ENCODE assay signal across 22 cellular contexts in the genomic region with DNA sequence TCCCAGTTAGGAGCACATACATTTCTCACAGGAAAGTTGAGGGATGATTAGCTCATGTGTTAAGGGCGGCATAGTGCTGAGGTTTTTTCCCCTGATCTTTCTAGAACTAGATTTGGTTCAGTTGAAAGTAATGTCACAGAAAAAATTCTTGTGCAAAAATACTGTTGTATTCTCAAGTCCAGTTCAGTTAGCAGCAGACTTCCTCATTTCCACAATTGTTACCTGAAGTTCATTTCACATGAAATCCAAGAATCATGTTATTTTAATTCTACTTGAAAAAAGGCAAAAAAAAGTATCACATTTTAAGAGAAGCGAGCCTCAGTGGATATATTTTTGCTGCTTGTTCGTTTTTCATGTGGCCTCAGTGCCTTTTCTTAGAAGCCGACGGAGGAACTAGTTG.
"Had no signal": no experiment of that assay in that cellular context is flagged by ENCODE, and none has a peak within 500 bp of the region (broad histone marks: within the 10 kb centered on the region; RNA-seq: fewer than 3 reads in every experiment).

No MANE protein-coding gene starts in this region.

- H3K27me3 ChIP-seq: gastroesophageal sphincter, hepatocyte, testis had no signal

- H3K4me3 ChIP-seq: gastroesophageal sphincter, hepatocyte, testis had no signal

- ATAC-seq: activated CD4-positive, CD25-positive, alpha-beta regulatory T cell treated with anti-CD3 and anti-CD28 coated beads, Interleukin-2, amount 50 U/mL, for 24 hours; gastroesophageal sphincter; left cardiac atrium; left ventricle myocardium superior; natural killer cell; right cardiac atrium; stimulated activated naive CD8-positive, alpha-beta T cell treated with anti-CD3 and anti-CD28 coated beads, Interleukin-15, Interleukin-2, amounts not matched to agents 100 U/mL and 50 U/mL, for 24 hours had no signal

- H3K27ac ChIP-seq: gastroesophageal sphincter, hepatocyte, testis, WERI-Rb-1 had no signal

- H3K4me2 ChIP-seq: hepatocyte had no signal

- H3K4me3 Mint-ChIP-seq: activated naive CD8-positive, alpha-beta T cell treated with anti-CD3 and anti-CD28 coated beads, Interleukin-2, amount 10 ng/mL, durations not matched to agents 7 days and 5 days had no signal

- H3K9me3 Mint-ChIP-seq: activated naive CD8-positive, alpha-beta T cell treated with anti-CD3 and anti-CD28 coated beads, Interleukin-2, amount 10 ng/mL, durations not matched to agents 7 days and 5 days; natural killer cell had no signal

- H3K9me3 ChIP-seq: gastroesophageal sphincter, testis had no signal

- DNase-seq: activated CD4-positive, alpha-beta T cell treated with anti-CD3 and anti-CD28 coated beads for 48 hours; activated CD4-positive, alpha-beta T cell treated with anti-CD3 and anti-CD28 coated beads, Interleukin-2, amount 50 U/mL, for 48 hours; activated CD8-positive, alpha-beta memory T cell treated with anti-CD3 and anti-CD28 coated beads for 24 hours; activated effector memory CD4-positive, alpha-beta T cell treated with Interleukin-2 at 50 U/mL for 16 hours; activated naive CD4-positive, alpha-beta T cell treated with Interleukin-2 at 50 U/mL for 16 hours; activated naive CD8-positive, alpha-beta T cell treated with anti-CD3 and anti-CD28 coated beads, Interleukin-2, amount 10 ng/mL, durations not matched to agents 7 days and 5 days; central memory CD4-positive, alpha-beta T cell; effector memory CD4-positive, alpha-beta T cell; left cardiac atrium; left ventricle myocardium superior; natural killer cell; posterior cingulate gyrus; stimulated activated CD4-positive, alpha-beta T cell treated with anti-CD3 and anti-CD28 coated beads, Interleukin-2, amount 100 ng/mL, for 48 hours; stimulated activated naive CD8-positive, alpha-beta T cell treated with anti-CD3 and anti-CD28 coated beads, Interleukin-15, Interleukin-2, amounts not matched to agents 100 U/mL and 50 U/mL, for 24 hours; T-helper 1 cell; testis; trophoblast cell; WERI-Rb-1 had no signal

- H3K27me3 Mint-ChIP-seq: activated naive CD8-positive, alpha-beta T cell treated with anti-CD3 and anti-CD28 coated beads, Interleukin-2, amount 10 ng/mL, durations not matched to agents 7 days and 5 days had no signal

- H2AFZ ChIP-seq: hepatocyte had no signal
